Comparison of ENCODE assay signal across 8 cellular contexts in the genomic region with DNA sequence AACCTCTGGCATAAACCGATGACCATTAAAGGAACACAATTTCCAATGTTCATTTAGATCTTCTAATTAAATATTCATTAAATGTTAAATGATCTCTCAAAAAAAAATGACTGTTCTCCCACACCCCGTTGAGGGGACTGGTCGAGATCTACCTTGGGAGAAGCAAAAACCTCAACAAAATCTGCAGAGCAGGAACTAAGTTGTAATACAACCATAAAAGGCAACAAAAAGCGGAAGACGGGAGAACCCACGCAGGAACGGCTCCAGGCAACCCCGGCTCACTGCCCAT. TPM values are rescaled to one million over a fixed set of nuclear protein-coding genes. Genes with fewer than 3 reads are reported as not detected.
A peak's percentile ranks its signal among the peaks of the same experiment; 100 is the strongest.
DNase-seq lines count a peak whose midpoint lies in the region; ATAC-seq and TF ChIP-seq lines count a peak whose summit lies in the region.

No MANE protein-coding gene starts in this region.

- H3K9me3 Mint-ChIP-seq in memory B cell: peaks cover 5% of the 10 kb centered on the region

- H3K4me3 Mint-ChIP-seq in memory B cell: peak overlapping the region; percentile 96

- peaks cover 9% of the 10 kb centered on the region for H3K4me1 Mint-ChIP-seq in memory B cell

- H3K9ac ChIP-seq in OCI-LY1 (ENCODE audit: low read length) (peak overlapping the region; percentile 91), colonic mucosa (ENCODE audit: low read depth in 2 of 2, low read length in 2 of 2) (peak overlapping the region; percentile 93 to 100)

- H3K36me3 ChIP-seq in OCI-LY1 (ENCODE audit: insufficient read depth, low read length): no peaks in the 10 kb centered on the region
- no peaks in the 10 kb centered on the region for H3K36me3 ChIP-seq in colonic mucosa
- H3K36me3 ChIP-seq in upper lobe of right lung: no peaks in the 10 kb centered on the region

- peaks cover 28% of the 10 kb centered on the region for H3F3A ChIP-seq in OCI-LY1 (ENCODE audit: insufficient read depth, low read length)

- no peaks in the 10 kb centered on the region for H3K79me2 ChIP-seq in OCI-LY1 (ENCODE audit: insufficient read depth, low read length)

- H3K4me1 ChIP-seq in OCI-LY1 (ENCODE audit: insufficient read depth, low read length, severe bottlenecking) (peaks cover 17% of the 10 kb centered on the region), colonic mucosa (no peaks in the 10 kb centered on the region), upper lobe of right lung (no peaks in the 10 kb centered on the region)

- intact Hi-C loops in colonic mucosa (cut with DNase I): no loop called here
- intact Hi-C loops in upper lobe of right lung (cut with DNase I): no loop called here

- DNase-seq in ACHN (peak; percentile 39), colonic mucosa (no peak), memory B cell (ENCODE audit: low spot score in 2 of 2) (no peak), upper lobe of right lung (no peak), retina (no peak)

- TF ChIP-seq CTCF in OCI-LY1 (IDR thresholded peaks at IDR 0.05; ENCODE audit: low read length) (no peak), colonic mucosa (IDR thresholded peaks at IDR 0.05) (no peak), upper lobe of right lung (IDR thresholded peaks at IDR 0.05) (no peak)

- no peaks in the 10 kb centered on the region for H3K36me3 Mint-ChIP-seq in memory B cell

- ATAC-seq in GM18861 (IDR thresholded peaks at IDR 0.05; ENCODE audit: unreplicated experiment) (peak; percentile 18), HG03045 (IDR thresholded peaks at IDR 0.05; ENCODE audit: unreplicated experiment) (peak; percentile 52), memory B cell (ENCODE audit: low read depth) (peak; percentile 50), upper lobe of right lung (peak; percentile 68)

- in situ Hi-C loops in ACHN (cut with HindIII; ENCODE audit: low pct_ligation_motif_present, low pct_unique_long_range_greater_than_20kb, low sequenced_read_pairs): no loop called here

- H3K27me3 Mint-ChIP-seq in memory B cell: no peaks in the 10 kb centered on the region

- H3K4me3 ChIP-seq in OCI-LY1 (ENCODE audit: low read depth, low read length, poor library complexity, severe bottlenecking): peak overlapping the region; percentile 79
- H3K4me3 ChIP-seq in colonic mucosa: peak overlapping the region; percentile 62
- H3K4me3 ChIP-seq in upper lobe of right lung: peak overlapping the region; percentile 81

- peak overlapping the region; percentile 90 for H3K27ac ChIP-seq in OCI-LY1 (ENCODE audit: low read depth, low read length, poor library complexity, severe bottlenecking)
- peak overlapping the region; percentile 90 for H3K27ac ChIP-seq in colonic mucosa
- peak overlapping the region; percentile 98 for H3K27ac ChIP-seq in upper lobe of right lung

- no peaks in the 10 kb centered on the region for H4K20me1 ChIP-seq in OCI-LY1 (ENCODE audit: insufficient read depth, low read length)

- H2AFZ ChIP-seq in OCI-LY1 (ENCODE audit: low read length): no peak overlapping the region

- peak overlapping the region; percentile 96 for H3K27ac Mint-ChIP-seq in memory B cell

- H3K4me2 ChIP-seq in OCI-LY1 (ENCODE audit: low read length): peak overlapping the region; percentile 63

- H3K27me3 ChIP-seq in OCI-LY1 (ENCODE audit: insufficient read depth, low read length) (no peaks in the 10 kb centered on the region), colonic mucosa (no peaks in the 10 kb centered on the region), upper lobe of right lung (no peaks in the 10 kb centered on the region)

- no peaks in the 10 kb centered on the region for H3K9me3 ChIP-seq in OCI-LY1 (ENCODE audit: low read length)
- no peaks in the 10 kb centered on the region for H3K9me3 ChIP-seq in colonic mucosa
- no peaks in the 10 kb centered on the region for H3K9me3 ChIP-seq in upper lobe of right lung

- no peaks in the 10 kb centered on the region for H3K9me2 ChIP-seq in OCI-LY1 (ENCODE audit: low read depth, low read length)

RNA-seq across cellular contexts. Expression of a gene that starts 0.8 kb away (rescaled TPM):
- total RNA-seq in colonic mucosa (1 to 10 TPM; 5.5 to 9.6 TPM), upper lobe of right lung (5.4 TPM)

RNA-seq across cellular contexts. Expression of a gene that starts 5.3 kb away (rescaled TPM):
- 1 to 10 TPM; 1.2 to 1.6 TPM for total RNA-seq in colonic mucosa
- total RNA-seq in upper lobe of right lung: 1.2 TPM

RNA-seq across cellular contexts. Expression of a gene that starts 9.1 kb away (rescaled TPM):
- total RNA-seq in colonic mucosa (10 to 100 TPM; 11.1 to 12.9 TPM), upper lobe of right lung (14.6 TPM)

RNA-seq across cellular contexts. Expression of a gene that starts 48.6 kb away (rescaled TPM):
- total RNA-seq in colonic mucosa (not detected), upper lobe of right lung (0.29 TPM)

RNA-seq across cellular contexts. Expression of a gene that starts 48.6 kb away (rescaled TPM):
- total RNA-seq in colonic mucosa: under 1 TPM; 0.77 to 0.82 TPM
- 0.98 TPM for total RNA-seq in upper lobe of right lung

Comparison
In these comparisons a context has a peak if more than half of its experiments do, and no peak if none do; other contexts are left out.
1. ATAC-seq: peak in every context shown above with its lines; median percentile 68 in upper lobe of right lung; 52 in HG03045; 50 in memory B cell; 18 in GM18861.